Comparison of ENCODE assay signal across 15 cellular contexts in genomic region chr5:79640571-79641055, GRCh38. TPM values are rescaled to one million over a fixed set of nuclear protein-coding genes. Genes with fewer than 3 reads are reported as not detected.
DNase-seq lines count a peak whose midpoint lies in the region; ATAC-seq, FAIRE-seq and TF ChIP-seq lines count a peak whose summit lies in the region.
"Had no signal": no experiment of that assay in that cellular context is flagged by ENCODE, and none has a peak within 500 bp of the region (broad histone marks: within the 10 kb centered on the region; RNA-seq: fewer than 3 reads in every experiment).

No MANE protein-coding gene starts in this region.

- WGBS in A549 (ENCODE audit: missing lambda C conversion rate): 92% methylated on average over 4 of the region's 4 CpGs

- H3F3A ChIP-seq in GM23338 (replicated peaks; ENCODE audit: low read depth): no peaks in the 10 kb centered on the region

- no peaks in the 10 kb centered on the region; the same call in 1 of the 2 replicates for H3K79me2 ChIP-seq in GM23338 (replicated peaks; ENCODE audit: insufficient read depth)

- H3K36me3 Mint-ChIP-seq in GM23338 (ENCODE audit: low read depth): peaks cover 11% of the 10 kb centered on the region; the same call in 2 of the 3 replicates

- POLR2A ChIA-PET in A549 (lab: Yijun Ruan, JAX): no interaction called here

- no peak overlapping the region for H2AFZ ChIP-seq in GM23338

- H3K4me3 Mint-ChIP-seq in GM23338: no peak overlapping the region
- H3K4me3 Mint-ChIP-seq: CD8-positive, alpha-beta T cell; H9 had no signal

- H3K9me2 ChIP-seq in GM23338 (ENCODE audit: insufficient read depth): no peaks in the 10 kb centered on the region

- ATAC-seq in A549 (no peak), GM23338 (no peak), GM21423 (IDR thresholded peaks at IDR 0.05; ENCODE audit: unreplicated experiment) (no peak)
- ATAC-seq: CD8-positive, alpha-beta T cell; Panc1 had no signal

- H3K4me3 ChIP-seq in A549: no peak overlapping the region
- no peak overlapping the region for H3K4me3 ChIP-seq in GM23338
- no peak overlapping the region for H3K4me3 ChIP-seq in astrocyte of the spinal cord (ENCODE audit: low read depth, low read length)
- no peak overlapping the region for H3K4me3 ChIP-seq in fibroblast of villous mesenchyme (ENCODE audit: low read depth, low read length)
- no peak overlapping the region for H3K4me3 ChIP-seq in effector memory CD4-positive, alpha-beta T cell (ENCODE audit: insufficient read depth, low read depth, low read length, poor library complexity, severe bottlenecking)
- H3K4me3 ChIP-seq: SJSA1 had no signal

- TF ChIP-seq CTCF in A549 (IDR thresholded peaks at IDR 0.05): no peak
- TF ChIP-seq CTCF in GM23338 (conservative IDR thresholded peaks at IDR 0.05; ENCODE audit: low read depth in 2 of 2): no peak
- TF ChIP-seq CTCF in astrocyte of the spinal cord (IDR thresholded peaks at IDR 0.05; ENCODE audit: low read depth, low read length): no peak
- TF ChIP-seq CTCF in fibroblast of villous mesenchyme (IDR thresholded peaks at IDR 0.05; ENCODE audit: insufficient read depth, low read depth, low read length): no peak

- H3K36me3 ChIP-seq in GM23338 (ENCODE audit: insufficient read depth): peaks cover 7% of the 10 kb centered on the region
- H3K36me3 ChIP-seq in effector memory CD4-positive, alpha-beta T cell (ENCODE audit: control insufficient read depth, insufficient read depth, low read length): peaks cover 19% of the 10 kb centered on the region

- H3K27ac Mint-ChIP-seq in GM23338: no peak overlapping the region

- no peak for TF ChIP-seq EP300 in A549 (IDR thresholded peaks at IDR 0.05)

- no peaks in the 10 kb centered on the region for H3K27me3 Mint-ChIP-seq in GM23338 (ENCODE audit: insufficient read depth, low read depth, poor library complexity)

- no peak for FAIRE-seq in A549 (lab: Jason Lieb, UNC)
- FAIRE-seq: D721Med had no signal

- CTCF ChIA-PET in A549 (lab: Yijun Ruan, JAX): interaction anchor here (1.8 kb wide), 1 partner anchor 28 kb away, joined by 3 read pairs; the partner anchor contains the start of gene TENT2

- DNase-seq in A549 (ENCODE audit: low read depth in 1 of 2, low spot score in 1 of 2) (no peak), GM23338 (ENCODE audit: low spot score) (no peak), astrocyte of the spinal cord (ENCODE audit: low read depth, low spot score) (peak; percentile 5), fibroblast of villous mesenchyme (ENCODE audit: low read depth) (peak; percentile 38), SHP77 treated with DMSO at 0.1 percent for 48 hours (lab: John Stamatoyannopoulos, UW) (no peak), COLO668 (lab: John Stamatoyannopoulos, UW; ENCODE audit: unreplicated experiment) (no peak)
- DNase-seq in effector memory CD4-positive, alpha-beta T cell: no peak
- DNase-seq: CD8-positive, alpha-beta T cell; H9; KBM-7; NCI-H1694 treated with DMSO at 0.1 percent for 48 hours had no signal

- H3K9me3 ChIP-seq in A549: no peaks in the 10 kb centered on the region
- H3K9me3 ChIP-seq in effector memory CD4-positive, alpha-beta T cell (ENCODE audit: control insufficient read depth, low read length): no peaks in the 10 kb centered on the region
- H3K9me3 ChIP-seq: SJSA1 had no signal

- H3K4me2 ChIP-seq in A549 (no peak overlapping the region), GM23338 (no peak overlapping the region)

- no peaks in the 10 kb centered on the region for H3K9me3 Mint-ChIP-seq in GM23338
- H3K9me3 Mint-ChIP-seq: CD8-positive, alpha-beta T cell; H9 had no signal

- no peak for TF ChIP-seq POLR2A in A549 (IDR thresholded peaks at IDR 0.05; ENCODE audit: low read length)

- no peak overlapping the region for H3K27ac ChIP-seq in A549
- 0 out of 2 replicates have a peak overlapping the region, but pooled peaks have one; percentile 24 for H3K27ac ChIP-seq in GM23338 (ENCODE audit: low read depth)
- H3K27ac ChIP-seq in effector memory CD4-positive, alpha-beta T cell (ENCODE audit: insufficient read depth, low read length, poor library complexity, severe bottlenecking): no peak overlapping the region
- H3K27ac ChIP-seq: SJSA1 had no signal

- H3K4me1 ChIP-seq in A549: no peaks in the 10 kb centered on the region
- peaks cover 7% of the 10 kb centered on the region; the same call in 1 of the 2 replicates for H3K4me1 ChIP-seq in GM23338 (ENCODE audit: insufficient read depth)
- H3K4me1 ChIP-seq in effector memory CD4-positive, alpha-beta T cell (ENCODE audit: control insufficient read depth, insufficient read depth, low read length, poor library complexity, severe bottlenecking): no peaks in the 10 kb centered on the region
- H3K4me1 ChIP-seq: SJSA1 had no signal

- H3K4me1 Mint-ChIP-seq in GM23338: peaks cover 10% of the 10 kb centered on the region; the same call in 2 of the 3 replicates

- TF ChIP-seq RAD21 in A549 (conservative IDR thresholded peaks at IDR 0.05 in 1 of 2, IDR thresholded peaks at IDR 0.05 in 1 of 2): no peak

- H4K20me1 ChIP-seq in GM23338 (replicated peaks; ENCODE audit: insufficient read depth): peaks cover 3% of the 10 kb centered on the region

- no peaks in the 10 kb centered on the region for H3K27me3 ChIP-seq in GM23338 (ENCODE audit: insufficient read depth)
- no peaks in the 10 kb centered on the region for H3K27me3 ChIP-seq in effector memory CD4-positive, alpha-beta T cell (replicated peaks; ENCODE audit: control insufficient read depth, insufficient read depth, low read length, poor library complexity, severe bottlenecking)
- H3K27me3 ChIP-seq: SJSA1 had no signal

- in situ Hi-C loops in astrocyte of the spinal cord (cut with HindIII; ENCODE audit: low sequenced_read_pairs): no loop called here

TF ChIP-seq in A549, 52 proteins besides CTCF, POLR2A, EP300 and RAD21:
- TF ChIP-seq JUNB (IDR thresholded peaks at IDR 0.05) (no peak), FOXS1 (CRISPR knock-in tag; IDR thresholded peaks at IDR 0.05) (no peak), MAFK (IDR thresholded peaks at IDR 0.05; ENCODE audit: partially characterized antibody) (peak; percentile 62)

TF ChIP-seq in GM23338, 12 proteins besides CTCF, POLR2A, EP300 and RAD21:
- no peak for TF ChIP-seq REST (IDR thresholded peaks at IDR 0.05; ENCODE audit: unreplicated experiment)
- no peak for TF ChIP-seq ETS1 (IDR thresholded peaks at IDR 0.05)
- no peak for TF ChIP-seq EZH2 (IDR thresholded peaks at IDR 0.05; ENCODE audit: low read depth, unreplicated experiment)
- TF ChIP-seq ZNF114 (CRISPR knock-in tag; IDR thresholded peaks at IDR 0.05): no peak
- no peak for TF ChIP-seq CREB1 (CRISPR knock-in tag; IDR thresholded peaks at IDR 0.05; ENCODE audit: low read depth)

RNA-seq across cellular contexts. Expression of gene TENT2, which starts 28.4 kb away (rescaled TPM):
- polyA plus RNA-seq in A549 (2011; rRNA removed) (55.3 and 61.6 TPM in 2 replicates), A549 (2017; fragmentation: RNase III; extraction: RNeasy Plus Mini Kit Qiagen cat#74134 plus additional on column Dnase treatment) (20.8 to 23.0 TPM (median 22.6 TPM) in 3 replicates), GM23338 (2016; fragmentation: Nextera tagmentation; extraction: Ambion mirVana) (14.4 and 18.0 TPM in 2 replicates)
- polyA plus RNA-seq in A549 (2012; cell fraction: cytosol; rRNA removed): 10.5 and 13.9 TPM in 2 replicates
- 15.6 and 17.3 TPM in 2 replicates for polyA plus RNA-seq in A549 (2012; cell fraction: nucleus; rRNA removed)
- 32.1 and 34.0 TPM in 2 replicates for polyA minus RNA-seq in A549 (2011; rRNA and poly(A)+ RNA removed)
- total RNA-seq in GM23338 (2014; rRNA removed; shearing (Covaris generic)): 50.5 and 53.8 TPM in 2 replicates
- total RNA-seq in fibroblast of villous mesenchyme: 55.1 and 68.7 TPM in 2 replicates

RNA-seq across cellular contexts. Expression of gene CMYA5, which starts 49.0 kb away (rescaled TPM):
- 0.58 and 0.61 TPM in 2 replicates for polyA plus RNA-seq in A549 (2011; rRNA removed)
- polyA plus RNA-seq in A549 (2012; cell fraction: cytosol; rRNA removed): 0.04 and 0.09 TPM in 2 replicates
- 0.12 and 0.20 TPM in 2 replicates for polyA plus RNA-seq in A549 (2012; cell fraction: nucleus; rRNA removed)
- 0.10 to 0.18 TPM (median 0.13 TPM) in 3 replicates for polyA plus RNA-seq in A549 (2017; fragmentation: RNase III; extraction: RNeasy Plus Mini Kit Qiagen cat#74134 plus additional on column Dnase treatment)
- 0.41 and 0.68 TPM in 2 replicates for polyA minus RNA-seq in A549 (2011; rRNA and poly(A)+ RNA removed)
- 0.49 and 1.2 TPM in 2 replicates for total RNA-seq in GM23338 (2014; rRNA removed; shearing (Covaris generic))
- 0.42 and 0.45 TPM in 2 replicates for polyA plus RNA-seq in GM23338 (2016; fragmentation: Nextera tagmentation; extraction: Ambion mirVana)
- total RNA-seq in fibroblast of villous mesenchyme: 1.3 and 1.7 TPM in 2 replicates

Comparison
In these comparisons a context has a peak if more than half of its experiments do, and no peak if none do; other contexts are left out.
1. DNase-seq: peak in astrocyte of the spinal cord (single experiment) and fibroblast of villous mesenchyme (single experiment); none in A549 (0 of 2), GM23338 (single experiment), SHP77 treated with DMSO at 0.1 percent for 48 hours (single experiment), effector memory CD4-positive, alpha-beta T cell (0 of 3) and COLO668 (single experiment).